Comparison of ENCODE assay signal across 1 cellular context in genomic region chr12:26158078-26158764, GRCh38.
A peak's percentile ranks its signal among the peaks of the same experiment; 100 is the strongest.
TF ChIP-seq lines count a peak whose summit lies in the region.

No MANE protein-coding gene starts in this region.

TF ChIP-seq in WTC11, 78 proteins besides CTCF, POLR2A, EP300 and RAD21 (continued from another document):
- TF ChIP-seq ZMAT4 (CRISPR knock-in tag; IDR thresholded peaks at IDR 0.05) (no peak), NFYB (CRISPR knock-in tag; conservative IDR thresholded peaks at IDR 0.05; ENCODE audit: low read depth) (peak; percentile 19; the same call in 1 of the 2 replicates), JAZF1 (CRISPR knock-in tag; IDR thresholded peaks at IDR 0.05) (no peak), ZNF281 (CRISPR knock-in tag; IDR thresholded peaks at IDR 0.05) (no peak), ZNF512 (CRISPR knock-in tag; IDR thresholded peaks at IDR 0.05; ENCODE audit: borderline replicate concordance) (peak; percentile 91; the same call in 1 of the 2 replicates), NFE2L1 (CRISPR knock-in tag; IDR thresholded peaks at IDR 0.05) (no peak)
TF ChIP-seq in WTC11: peak in this region for 2.
